ENCODE assay signal across 8 cellular contexts in genomic region chr11:78030429-78031325, GRCh38. TPM values are rescaled to one million over a fixed set of nuclear protein-coding genes. Genes with fewer than 3 reads are reported as not detected.
DNase-seq lines count a peak whose midpoint lies in the region; ATAC-seq, FAIRE-seq and TF ChIP-seq lines count a peak whose summit lies in the region.

No MANE protein-coding gene starts in this region.

- peak; percentile 7 to 30 for DNase-seq in Kasumi-1 (lab: John Stamatoyannopoulos, UW)
- DNase-seq in RWPE2 (ENCODE audit: low spot score) = no peak
- DNase-seq in head of caudate nucleus = peak; percentile 79 to 97 (median 93)
- peak; percentile 78 for DNase-seq in retinal pigment epithelial cell (ENCODE audit: low read depth)
- DNase-seq in OCI-M2 (lab: John Stamatoyannopoulos, UW; ENCODE audit: unreplicated experiment) = no peak
- DNase-seq in amniotic stem cell (lab: John Stamatoyannopoulos, UW) = no peak
- DNase-seq in GM19239 (ENCODE audit: insufficient read length, low spot score) = no peak
- DNase-seq in activated T-cell treated with anti-CD3 and anti-CD28 coated beads, Interleukin-2, amount 50 U/mL, for 72 hours = no peak

- TF ChIP-seq CTCF in RWPE2 (IDR thresholded peaks at IDR 0.05; ENCODE audit: poor library complexity, severe bottlenecking) (no peak), retinal pigment epithelial cell (conservative IDR thresholded peaks at IDR 0.05; ENCODE audit: low read depth, low read length) (no peak)

- H3K4me3 Mint-ChIP-seq in activated T-cell treated with anti-CD3 and anti-CD28 coated beads, Interleukin-2, amount 50 U/mL, for 72 hours = no peak overlapping the region

- H3K9me3 ChIP-seq in RWPE2 (ENCODE audit: severe bottlenecking) = no peaks in the 10 kb centered on the region

- FAIRE-seq in GM19239 (lab: Jason Lieb, UNC) = no peak

- H3K27ac Mint-ChIP-seq in activated T-cell treated with anti-CD3 and anti-CD28 coated beads, Interleukin-2, amount 50 U/mL, for 72 hours = no peak overlapping the region

- no peaks in the 10 kb centered on the region for H3K27me3 Mint-ChIP-seq in activated T-cell treated with anti-CD3 and anti-CD28 coated beads, Interleukin-2, amount 50 U/mL, for 72 hours (ENCODE audit: low read depth)

- no peaks in the 10 kb centered on the region for H3K9me3 Mint-ChIP-seq in activated T-cell treated with anti-CD3 and anti-CD28 coated beads, Interleukin-2, amount 50 U/mL, for 72 hours

- H3K4me1 ChIP-seq in RWPE2 (ENCODE audit: insufficient read depth, poor library complexity, severe bottlenecking) = peaks cover 12% of the 10 kb centered on the region

- H3K27ac ChIP-seq in RWPE2 (ENCODE audit: poor library complexity, severe bottlenecking) = peak overlapping the region; percentile 15

- H3K4me1 Mint-ChIP-seq in activated T-cell treated with anti-CD3 and anti-CD28 coated beads, Interleukin-2, amount 50 U/mL, for 72 hours (ENCODE audit: low read depth) = peaks cover 7% of the 10 kb centered on the region

- H3K36me3 Mint-ChIP-seq in activated T-cell treated with anti-CD3 and anti-CD28 coated beads, Interleukin-2, amount 50 U/mL, for 72 hours (ENCODE audit: insufficient read depth in 2 of 2) = no peaks in the 10 kb centered on the region

- H3K4me3 ChIP-seq in RWPE2 (ENCODE audit: severe bottlenecking) = no peak overlapping the region
- no peak overlapping the region for H3K4me3 ChIP-seq in retinal pigment epithelial cell (ENCODE audit: low read length)

- no peaks in the 10 kb centered on the region for H3K36me3 ChIP-seq in RWPE2 (ENCODE audit: low read depth)

- intact Hi-C loops in head of caudate nucleus (cut with DNase I) = no loop called here

- ATAC-seq in RWPE2 (ENCODE audit: low read depth) = peak; percentile 74
- ATAC-seq in activated T-cell treated with anti-CD3 and anti-CD28 coated beads, Interleukin-2, amount 50 U/mL, for 72 hours (replicated peaks in 1 of 2) = no peak

- H3K27me3 ChIP-seq in RWPE2 (ENCODE audit: insufficient read depth, poor library complexity, severe bottlenecking) = no peaks in the 10 kb centered on the region

RNA-seq across cellular contexts. Expression of gene KCTD14, which starts 7.6 kb away (rescaled TPM):
- total RNA-seq in activated T-cell treated with anti-CD3 and anti-CD28 coated beads, Interleukin-2, amount 50 U/mL, for 72 hours = under 1 TPM in 1 of 2 donors, not detected in 1; 0.34 TPM

RNA-seq across cellular contexts. Expression of gene THRSP, which starts 33.0 kb away (rescaled TPM):
- not detected for total RNA-seq in activated T-cell treated with anti-CD3 and anti-CD28 coated beads, Interleukin-2, amount 50 U/mL, for 72 hours

RNA-seq across cellular contexts. Expression of gene INTS4, which starts 36.2 kb away (rescaled TPM):
- total RNA-seq in activated T-cell treated with anti-CD3 and anti-CD28 coated beads, Interleukin-2, amount 50 U/mL, for 72 hours = 10 to 100 TPM; 50.4 to 52.3 TPM

RNA-seq across cellular contexts. Expression of gene NDUFC2, which starts 49.0 kb away (rescaled TPM):
- 100 to 1,000 TPM; 190 to 199 TPM for total RNA-seq in activated T-cell treated with anti-CD3 and anti-CD28 coated beads, Interleukin-2, amount 50 U/mL, for 72 hours

Comparison
In these comparisons a context has a peak if more than half of its experiments do, and no peak if none do; other contexts are left out.
1. DNase-seq: peak in Kasumi-1 (2 of 2), head of caudate nucleus (42 of 42) and retinal pigment epithelial cell (single experiment); none in RWPE2 (single experiment), OCI-M2 (single experiment), amniotic stem cell (single experiment), GM19239 (single experiment) and activated T-cell treated with anti-CD3 and anti-CD28 coated beads, Interleukin-2, amount 50 U/mL, for 72 hours (0 of 2).